Comparison of ENCODE assay signal across 1 cellular context in genomic region chr18:46536215-46536874, GRCh38.
TF ChIP-seq lines count a peak whose summit lies in the region.

No MANE protein-coding gene starts in this region.

TF ChIP-seq in K562, 482 proteins besides CTCF, POLR2A, EP300 and RAD21 (continued from another document):
- TF ChIP-seq LEF1 (IDR thresholded peaks at IDR 0.05) (no peak), CREM (IDR thresholded peaks at IDR 0.05; ENCODE audit: low read depth) (peak; percentile 59; the same call in 1 of the 2 replicates), SUPT5H (IDR thresholded peaks at IDR 0.05) (no peak), FOSL1 (tag; conservative IDR thresholded peaks at IDR 0.05) (peak; percentile 72), PHF8 (IDR thresholded peaks at IDR 0.05; ENCODE audit: borderline replicate concordance, low read length) (no peak), JUN (IDR thresholded peaks at IDR 0.05; ENCODE audit: borderline replicate concordance, low read depth, low read length) (peak; percentile 64), JUN (CRISPR knock-in tag; IDR thresholded peaks at IDR 0.05; ENCODE audit: borderline replicate concordance) (no peak), ZNF584 (CRISPR knock-in tag; IDR thresholded peaks at IDR 0.05; ENCODE audit: low read depth) (no peak), JUND (IDR thresholded peaks at IDR 0.05; ENCODE audit: borderline replicate concordance, low read depth, low read length) (peak; percentile 63; the same call in 1 of the 2 replicates), JUND (tag; IDR thresholded peaks at IDR 0.05; ENCODE audit: borderline replicate concordance, low read depth, low read length) (peak; percentile 17; the same call in 1 of the 3 replicates), MGA (IDR thresholded peaks at IDR 0.05) (no peak), MIER1 (IDR thresholded peaks at IDR 0.05; ENCODE audit: low read depth) (no peak)
TF ChIP-seq in K562: peak in this region for 6.
